Comparison of ENCODE assay signal across 29 cellular contexts in genomic region chr7:4240813-4241612, GRCh38.
"Had no signal": no experiment of that assay in that cellular context is flagged by ENCODE, and none has a peak within 500 bp of the region (broad histone marks: within the 10 kb centered on the region; RNA-seq: fewer than 3 reads in every experiment).

No MANE protein-coding gene starts in this region.

- H3K9me3 Mint-ChIP-seq: activated naive CD8-positive, alpha-beta T cell treated with anti-CD3 and anti-CD28 coated beads for 36 hours had no signal

- H3K9me3 ChIP-seq: MG63, SJCRH30 had no signal

- H3K27ac Mint-ChIP-seq: activated CD4-positive, alpha-beta T cell treated with anti-CD3 and anti-CD28 coated beads, Interleukin-2, amount 10 ng/mL, durations not matched to agents 24 days and 14 days; activated naive CD8-positive, alpha-beta T cell treated with anti-CD3 and anti-CD28 coated beads for 36 hours; activated T-helper 1 cell treated with anti-CD3 and anti-CD28 coated beads, Interleukin-12 subunit alpha, Interleukin-12 subunit beta, Interleukin-2, Interleukin-4 antibody, amounts not matched to agents 30 ng/mL and 10 ng/mL and 1 ng/mL, durations not matched to agents 14 hours and 24 hours and 36 hours had no signal

- H3K36me3 ChIP-seq: brain microvascular endothelial cell, MG63, SJCRH30, WERI-Rb-1 had no signal

- H3K4me1 Mint-ChIP-seq: activated CD4-positive, alpha-beta T cell treated with anti-CD3 and anti-CD28 coated beads, Interleukin-2, amount 10 ng/mL, durations not matched to agents 24 days and 14 days had no signal

- ATAC-seq: activated T-cell treated with anti-CD3 and anti-CD28 coated beads, Interleukin-2, amount 50 U/mL, for 4 hours; Panc1 had no signal

- DNase-seq: activated CD4-positive, alpha-beta T cell treated with anti-CD3 and anti-CD28 coated beads, Interleukin-2, amount 10 ng/mL, durations not matched to agents 24 days and 14 days; activated CD4-positive, alpha-beta T cell treated with anti-CD3 and anti-CD28 coated beads, Interleukin-2, amount 50 U/mL, for 4 hours; activated CD8-positive, alpha-beta memory T cell treated with anti-CD3 and anti-CD28 coated beads, Interleukin-2, amount 50 U/mL, for 4 hours; activated naive CD4-positive, alpha-beta T cell; activated naive CD4-positive, alpha-beta T cell treated with anti-CD3 and anti-CD28 coated beads, Interleukin-2, amount 50 U/mL, for 16 hours; activated naive CD8-positive, alpha-beta T cell treated with anti-CD3 and anti-CD28 coated beads for 36 hours; activated T-cell treated with anti-CD3 and anti-CD28 coated beads for 4 hours; activated T-cell treated with anti-CD3 and anti-CD28 coated beads, Interleukin-2, amount 50 U/mL, for 4 hours; amniotic stem cell; aorta; brain microvascular endothelial cell; Kasumi-1; MG63; NCI-H1092; NCI-H1436 treated with DMSO at 0.1 percent for 48 hours; NCI-H1694 treated with DMSO at 0.1 percent for 48 hours; NCI-H2029; NCI-H345; NCI-H524 treated with DMSO at 0.1 percent for 48 hours; SHP77; SJCRH30; SW 1271; T-helper 1 cell; T-helper 9 cell; WERI-Rb-1 had no signal

- H3K4me3 Mint-ChIP-seq: activated CD4-positive, alpha-beta T cell treated with anti-CD3 and anti-CD28 coated beads, Interleukin-2, amount 10 ng/mL, durations not matched to agents 24 days and 14 days; activated naive CD8-positive, alpha-beta T cell treated with anti-CD3 and anti-CD28 coated beads for 36 hours; activated T-cell treated with anti-CD3 and anti-CD28 coated beads, Interleukin-2, amount 50 U/mL, for 4 hours; activated T-helper 1 cell treated with anti-CD3 and anti-CD28 coated beads, Interleukin-12 subunit alpha, Interleukin-12 subunit beta, Interleukin-2, Interleukin-4 antibody, amounts not matched to agents 30 ng/mL and 10 ng/mL and 1 ng/mL, durations not matched to agents 14 hours and 24 hours and 36 hours; central memory CD8-positive, alpha-beta T cell had no signal

- H3K27me3 Mint-ChIP-seq: activated CD4-positive, alpha-beta T cell treated with anti-CD3 and anti-CD28 coated beads, Interleukin-2, amount 10 ng/mL, durations not matched to agents 24 days and 14 days; activated naive CD8-positive, alpha-beta T cell treated with anti-CD3 and anti-CD28 coated beads for 36 hours had no signal

- H3K27me3 ChIP-seq: brain microvascular endothelial cell, MG63, SJCRH30 had no signal

- H3K36me3 Mint-ChIP-seq: activated naive CD8-positive, alpha-beta T cell treated with anti-CD3 and anti-CD28 coated beads for 36 hours had no signal

- H3K4me3 ChIP-seq: MG63, SJCRH30, SK-N-MC had no signal

- H3K4me1 ChIP-seq: SJCRH30 had no signal
